In the genomic region with DNA sequence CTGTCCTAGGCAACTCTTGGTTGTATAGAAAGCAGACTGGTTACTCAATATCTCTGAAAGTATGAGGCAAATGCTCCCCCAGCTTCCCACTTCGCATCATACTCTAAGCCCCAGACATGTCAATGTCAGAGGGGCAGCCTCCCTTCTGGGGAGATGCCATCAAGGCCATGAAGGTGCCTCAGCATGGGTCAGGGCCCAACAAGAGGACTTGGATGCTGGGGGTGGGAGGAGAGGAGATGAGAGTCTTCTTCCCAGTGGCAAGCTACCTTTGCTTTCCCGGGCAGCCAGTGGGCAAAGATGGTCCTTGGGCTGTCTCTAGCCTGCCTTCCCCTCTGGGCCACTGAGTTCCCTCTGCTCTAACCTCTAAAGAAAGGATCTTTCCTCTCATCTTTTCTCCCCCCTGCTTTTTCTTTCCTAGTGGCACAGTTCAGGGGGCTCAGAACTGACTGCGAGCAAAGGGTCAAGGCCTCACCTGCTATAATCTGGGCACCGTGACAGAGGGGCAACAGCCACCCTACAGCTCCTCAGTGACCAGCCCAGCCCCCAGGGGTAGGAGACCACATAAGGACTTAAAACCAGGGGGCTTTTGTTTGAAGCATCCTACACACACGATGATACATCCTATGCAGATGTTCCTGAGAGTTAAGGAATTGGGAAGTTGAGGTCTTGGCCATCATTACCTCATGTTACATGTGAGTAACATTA, we compare ENCODE assay signal across 29 cellular contexts.
"Had no signal": no experiment of that assay in that cellular context is flagged by ENCODE, and none has a peak within 500 bp of the region (broad histone marks: within the 10 kb centered on the region; RNA-seq: fewer than 3 reads in every experiment).

No MANE protein-coding gene starts in this region.

- H3K9me3 ChIP-seq: left lung, lower lobe of right lung, neutrophil, right atrium auricular region, right lobe of liver, tibial nerve, vagina had no signal

- H3K27ac ChIP-seq: left lung, lower lobe of right lung, neural progenitor cell, neutrophil, parathyroid adenoma, right atrium auricular region, right lobe of liver, tibial nerve, vagina had no signal

- H3K9me3 Mint-ChIP-seq: mesothelial cell of epicardium; natural killer cell; nephron progenitor cell; neural progenitor cell; stimulated activated effector memory CD8-positive, alpha-beta T cell treated with anti-CD3 and anti-CD28 coated beads, Interleukin-12 subunit alpha, Interleukin-12 subunit beta, amount 100 ng/mL, for 72 hours; stimulated activated naive CD8-positive, alpha-beta T cell treated with anti-CD3 and anti-CD28 coated beads, Interleukin-15, Interleukin-2, amounts not matched to agents 100 ng/mL and 50 ng/mL, for 24 hours; type B pancreatic cell had no signal

- H3K27ac Mint-ChIP-seq: mesothelial cell of epicardium; naive B cell; natural killer cell; nephron progenitor cell; neural progenitor cell; progenitor cell of endocrine pancreas; stimulated activated effector memory CD8-positive, alpha-beta T cell treated with anti-CD3 and anti-CD28 coated beads, Interleukin-12 subunit alpha, Interleukin-12 subunit beta, amount 100 ng/mL, for 72 hours; stimulated activated naive CD8-positive, alpha-beta T cell treated with anti-CD3 and anti-CD28 coated beads, Interleukin-15, Interleukin-2, amounts not matched to agents 100 ng/mL and 50 ng/mL, for 24 hours; type B pancreatic cell had no signal

- H3K4me3 Mint-ChIP-seq: mesothelial cell of epicardium; natural killer cell; nephron progenitor cell; neural progenitor cell; stimulated activated effector memory CD8-positive, alpha-beta T cell treated with anti-CD3 and anti-CD28 coated beads, Interleukin-12 subunit alpha, Interleukin-12 subunit beta, amount 100 ng/mL, for 72 hours; stimulated activated naive CD8-positive, alpha-beta T cell treated with anti-CD3 and anti-CD28 coated beads, Interleukin-15, Interleukin-2, amounts not matched to agents 100 ng/mL and 50 ng/mL, for 24 hours; type B pancreatic cell had no signal

- H3K4me3 ChIP-seq: left lung, lower lobe of right lung, neural progenitor cell, right atrium auricular region, right lobe of liver, smooth muscle cell, tibial nerve, vagina had no signal

- DNase-seq: hippocampal formation; kidney glomerular epithelial cell; left colon; left lung; lower lobe of right lung; mammary epithelial cell; mesenchymal stem cell; naive B cell; natural killer cell; nephron progenitor cell; occipital lobe; stimulated activated CD4-positive, alpha-beta T cell treated with anti-CD3 and anti-CD28 coated beads, Interleukin-12 subunit alpha, Interleukin-12 subunit beta, amount 100 ng/mL, for 4 hours; stimulated activated CD4-positive, alpha-beta T cell treated with anti-CD3 and anti-CD28 coated beads, Interleukin-15, amount 100 ng/mL, for 24 hours; stimulated activated CD4-positive, alpha-beta T cell treated with anti-CD3 and anti-CD28 coated beads, Interleukin-2, amount 100 ng/mL, for 24 hours; stimulated activated CD4-positive, alpha-beta T cell treated with anti-CD3 and anti-CD28 coated beads, Interleukin-4, amount 100 ng/mL, for 24 hours; stimulated activated naive CD4-positive, alpha-beta T cell had no signal

- H3K4me2 ChIP-seq: neural progenitor cell, smooth muscle cell had no signal

- H3K27me3 ChIP-seq: left lung, neural progenitor cell, neutrophil, right atrium auricular region, right lobe of liver, tibial nerve, vagina had no signal

- H3K36me3 Mint-ChIP-seq: naive B cell; natural killer cell; stimulated activated effector memory CD8-positive, alpha-beta T cell treated with anti-CD3 and anti-CD28 coated beads, Interleukin-12 subunit alpha, Interleukin-12 subunit beta, amount 100 ng/mL, for 72 hours had no signal

- ATAC-seq: left colon; left lung; lower lobe of right lung; natural killer cell; right lobe of liver; stimulated activated effector memory CD8-positive, alpha-beta T cell treated with anti-CD3 and anti-CD28 coated beads, Interleukin-12 subunit alpha, Interleukin-12 subunit beta, amount 100 ng/mL, for 72 hours had no signal

- H2AFZ ChIP-seq: neural progenitor cell, parathyroid adenoma had no signal

- H3K4me1 ChIP-seq: left lung, lower lobe of right lung, neural progenitor cell, parathyroid adenoma, right atrium auricular region, vagina had no signal

- H3K79me2 ChIP-seq: parathyroid adenoma had no signal

- H3K36me3 ChIP-seq: neural progenitor cell had no signal

- H3K4me1 Mint-ChIP-seq: mesothelial cell of epicardium; naive B cell; natural killer cell; neural progenitor cell; stimulated activated effector memory CD8-positive, alpha-beta T cell treated with anti-CD3 and anti-CD28 coated beads, Interleukin-12 subunit alpha, Interleukin-12 subunit beta, amount 100 ng/mL, for 72 hours had no signal

- H3K27me3 Mint-ChIP-seq: progenitor cell of endocrine pancreas; stimulated activated naive CD8-positive, alpha-beta T cell treated with anti-CD3 and anti-CD28 coated beads, Interleukin-15, Interleukin-2, amounts not matched to agents 100 ng/mL and 50 ng/mL, for 24 hours; type B pancreatic cell had no signal

- H3K9ac ChIP-seq: neural progenitor cell, parathyroid adenoma had no signal
